Comparison of ENCODE assay signal across 1 cellular context in the genomic region with DNA sequence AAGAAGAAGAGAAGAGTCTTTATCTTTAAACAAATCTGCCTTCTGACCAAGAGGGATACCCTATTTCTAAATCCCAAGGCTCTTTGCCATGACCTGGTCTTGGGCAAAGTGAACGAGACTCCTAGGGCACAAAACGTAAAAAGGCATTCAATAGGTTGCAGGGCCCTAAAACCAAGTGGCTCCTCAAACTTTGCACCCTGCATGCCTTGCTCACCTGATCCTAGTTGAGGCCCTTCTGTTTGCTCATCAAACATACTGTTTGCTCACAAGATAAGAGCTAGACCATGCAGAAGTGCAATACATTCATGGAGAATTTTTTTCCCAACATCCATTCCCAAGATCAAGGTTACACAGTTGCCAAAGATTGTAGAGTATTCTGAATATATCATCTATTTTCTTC.
TF ChIP-seq lines count a peak whose summit lies in the region.

No MANE protein-coding gene starts in this region.

TF ChIP-seq in HepG2, 621 proteins besides CTCF, POLR2A, EP300 and RAD21 (continued from another document):
- TF ChIP-seq, protein P1, sequence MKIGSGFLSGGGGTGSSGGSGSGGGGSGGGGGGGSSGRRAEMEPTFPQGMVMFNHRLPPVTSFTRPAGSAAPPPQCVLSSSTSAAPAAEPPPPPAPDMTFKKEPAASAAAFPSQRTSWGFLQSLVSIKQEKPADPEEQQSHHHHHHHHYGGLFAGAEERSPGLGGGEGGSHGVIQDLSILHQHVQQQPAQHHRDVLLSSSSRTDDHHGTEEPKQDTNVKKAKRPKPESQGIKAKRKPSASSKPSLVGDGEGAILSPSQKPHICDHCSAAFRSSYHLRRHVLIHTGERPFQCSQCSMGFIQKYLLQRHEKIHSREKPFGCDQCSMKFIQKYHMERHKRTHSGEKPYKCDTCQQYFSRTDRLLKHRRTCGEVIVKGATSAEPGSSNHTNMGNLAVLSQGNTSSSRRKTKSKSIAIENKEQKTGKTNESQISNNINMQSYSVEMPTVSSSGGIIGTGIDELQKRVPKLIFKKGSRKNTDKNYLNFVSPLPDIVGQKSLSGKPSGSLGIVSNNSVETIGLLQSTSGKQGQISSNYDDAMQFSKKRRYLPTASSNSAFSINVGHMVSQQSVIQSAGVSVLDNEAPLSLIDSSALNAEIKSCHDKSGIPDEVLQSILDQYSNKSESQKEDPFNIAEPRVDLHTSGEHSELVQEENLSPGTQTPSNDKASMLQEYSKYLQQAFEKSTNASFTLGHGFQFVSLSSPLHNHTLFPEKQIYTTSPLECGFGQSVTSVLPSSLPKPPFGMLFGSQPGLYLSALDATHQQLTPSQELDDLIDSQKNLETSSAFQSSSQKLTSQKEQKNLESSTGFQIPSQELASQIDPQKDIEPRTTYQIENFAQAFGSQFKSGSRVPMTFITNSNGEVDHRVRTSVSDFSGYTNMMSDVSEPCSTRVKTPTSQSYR (CRISPR knock-in tag; IDR thresholded peaks at IDR 0.05; ENCODE audit: borderline replicate concordance): peak; percentile 61; the same call in 1 of the 2 replicates
- TF ChIP-seq, protein P2, sequence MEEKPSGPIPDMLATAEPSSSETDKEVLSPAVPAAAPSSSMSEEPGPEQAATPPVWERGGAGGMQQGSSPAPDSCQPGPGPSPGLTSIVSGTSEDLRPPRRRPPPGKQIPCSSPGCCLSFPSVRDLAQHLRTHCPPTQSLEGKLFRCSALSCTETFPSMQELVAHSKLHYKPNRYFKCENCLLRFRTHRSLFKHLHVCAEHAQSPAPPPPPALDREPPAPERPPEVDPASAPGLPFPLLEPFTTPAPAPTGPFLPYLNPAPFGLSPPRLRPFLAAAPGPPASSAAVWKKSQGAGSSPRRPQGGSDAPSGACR (CRISPR knock-in tag; IDR thresholded peaks at IDR 0.05): peak; percentile 82; the same call in 1 of the 2 replicates
- TF ChIP-seq CHD4 (IDR thresholded peaks at IDR 0.05; ENCODE audit: borderline replicate concordance, low read length): no peak
- TF ChIP-seq FLYWCH1 (CRISPR knock-in tag; IDR thresholded peaks at IDR 0.05): no peak
- TF ChIP-seq, protein P3, sequence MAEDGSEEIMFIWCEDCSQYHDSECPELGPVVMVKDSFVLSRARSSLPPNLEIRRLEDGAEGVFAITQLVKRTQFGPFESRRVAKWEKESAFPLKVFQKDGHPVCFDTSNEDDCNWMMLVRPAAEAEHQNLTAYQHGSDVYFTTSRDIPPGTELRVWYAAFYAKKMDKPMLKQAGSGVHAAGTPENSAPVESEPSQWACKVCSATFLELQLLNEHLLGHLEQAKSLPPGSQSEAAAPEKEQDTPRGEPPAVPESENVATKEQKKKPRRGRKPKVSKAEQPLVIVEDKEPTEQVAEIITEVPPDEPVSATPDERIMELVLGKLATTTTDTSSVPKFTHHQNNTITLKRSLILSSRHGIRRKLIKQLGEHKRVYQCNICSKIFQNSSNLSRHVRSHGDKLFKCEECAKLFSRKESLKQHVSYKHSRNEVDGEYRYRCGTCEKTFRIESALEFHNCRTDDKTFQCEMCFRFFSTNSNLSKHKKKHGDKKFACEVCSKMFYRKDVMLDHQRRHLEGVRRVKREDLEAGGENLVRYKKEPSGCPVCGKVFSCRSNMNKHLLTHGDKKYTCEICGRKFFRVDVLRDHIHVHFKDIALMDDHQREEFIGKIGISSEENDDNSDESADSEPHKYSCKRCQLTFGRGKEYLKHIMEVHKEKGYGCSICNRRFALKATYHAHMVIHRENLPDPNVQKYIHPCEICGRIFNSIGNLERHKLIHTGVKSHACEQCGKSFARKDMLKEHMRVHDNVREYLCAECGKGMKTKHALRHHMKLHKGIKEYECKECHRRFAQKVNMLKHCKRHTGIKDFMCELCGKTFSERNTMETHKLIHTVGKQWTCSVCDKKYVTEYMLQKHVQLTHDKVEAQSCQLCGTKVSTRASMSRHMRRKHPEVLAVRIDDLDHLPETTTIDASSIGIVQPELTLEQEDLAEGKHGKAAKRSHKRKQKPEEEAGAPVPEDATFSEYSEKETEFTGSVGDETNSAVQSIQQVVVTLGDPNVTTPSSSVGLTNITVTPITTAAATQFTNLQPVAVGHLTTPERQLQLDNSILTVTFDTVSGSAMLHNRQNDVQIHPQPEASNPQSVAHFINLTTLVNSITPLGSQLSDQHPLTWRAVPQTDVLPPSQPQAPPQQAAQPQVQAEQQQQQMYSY (CRISPR knock-in tag; IDR thresholded peaks at IDR 0.05): no peak
- TF ChIP-seq ATRX (CRISPR knock-in tag; IDR thresholded peaks at IDR 0.05; ENCODE audit: borderline replicate concordance): no peak
- TF ChIP-seq XBP1 (CRISPR knock-in tag; IDR thresholded peaks at IDR 0.05): no peak
- TF ChIP-seq ATF7 (IDR thresholded peaks at IDR 0.05): no peak
- TF ChIP-seq ATF7 (CRISPR knock-in tag; IDR thresholded peaks at IDR 0.05): no peak
- peak; percentile 99 for TF ChIP-seq SALL1 (CRISPR knock-in tag; IDR thresholded peaks at IDR 0.05)
- TF ChIP-seq ZFP82 (CRISPR knock-in tag; IDR thresholded peaks at IDR 0.05; ENCODE audit: borderline replicate concordance): no peak
- TF ChIP-seq FOXA1 (IDR thresholded peaks at IDR 0.05): peak; percentile 77
- TF ChIP-seq FOXA1 (CRISPR knock-in tag; IDR thresholded peaks at IDR 0.05): peak; percentile 99
- TF ChIP-seq, protein P4, sequence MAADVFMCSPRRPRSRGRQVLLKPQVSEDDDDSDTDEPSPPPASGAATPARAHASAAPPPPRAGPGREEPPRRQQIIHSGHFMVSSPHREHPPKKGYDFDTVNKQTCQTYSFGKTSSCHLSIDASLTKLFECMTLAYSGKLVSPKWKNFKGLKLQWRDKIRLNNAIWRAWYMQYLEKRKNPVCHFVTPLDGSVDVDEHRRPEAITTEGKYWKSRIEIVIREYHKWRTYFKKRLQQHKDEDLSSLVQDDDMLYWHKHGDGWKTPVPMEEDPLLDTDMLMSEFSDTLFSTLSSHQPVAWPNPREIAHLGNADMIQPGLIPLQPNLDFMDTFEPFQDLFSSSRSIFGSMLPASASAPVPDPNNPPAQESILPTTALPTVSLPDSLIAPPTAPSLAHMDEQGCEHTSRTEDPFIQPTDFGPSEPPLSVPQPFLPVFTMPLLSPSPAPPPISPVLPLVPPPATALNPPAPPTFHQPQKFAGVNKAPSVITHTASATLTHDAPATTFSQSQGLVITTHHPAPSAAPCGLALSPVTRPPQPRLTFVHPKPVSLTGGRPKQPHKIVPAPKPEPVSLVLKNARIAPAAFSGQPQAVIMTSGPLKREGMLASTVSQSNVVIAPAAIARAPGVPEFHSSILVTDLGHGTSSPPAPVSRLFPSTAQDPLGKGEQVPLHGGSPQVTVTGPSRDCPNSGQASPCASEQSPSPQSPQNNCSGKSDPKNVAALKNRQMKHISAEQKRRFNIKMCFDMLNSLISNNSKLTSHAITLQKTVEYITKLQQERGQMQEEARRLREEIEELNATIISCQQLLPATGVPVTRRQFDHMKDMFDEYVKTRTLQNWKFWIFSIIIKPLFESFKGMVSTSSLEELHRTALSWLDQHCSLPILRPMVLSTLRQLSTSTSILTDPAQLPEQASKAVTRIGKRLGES (CRISPR knock-in tag; IDR thresholded peaks at IDR 0.05; ENCODE audit: borderline replicate concordance): peak; percentile 99
- TF ChIP-seq PHF21A (CRISPR knock-in tag; IDR thresholded peaks at IDR 0.05): peak; percentile 90
- TF ChIP-seq SKI (IDR thresholded peaks at IDR 0.05; ENCODE audit: partially characterized antibody): peak; percentile 93
- TF ChIP-seq, protein P5, sequence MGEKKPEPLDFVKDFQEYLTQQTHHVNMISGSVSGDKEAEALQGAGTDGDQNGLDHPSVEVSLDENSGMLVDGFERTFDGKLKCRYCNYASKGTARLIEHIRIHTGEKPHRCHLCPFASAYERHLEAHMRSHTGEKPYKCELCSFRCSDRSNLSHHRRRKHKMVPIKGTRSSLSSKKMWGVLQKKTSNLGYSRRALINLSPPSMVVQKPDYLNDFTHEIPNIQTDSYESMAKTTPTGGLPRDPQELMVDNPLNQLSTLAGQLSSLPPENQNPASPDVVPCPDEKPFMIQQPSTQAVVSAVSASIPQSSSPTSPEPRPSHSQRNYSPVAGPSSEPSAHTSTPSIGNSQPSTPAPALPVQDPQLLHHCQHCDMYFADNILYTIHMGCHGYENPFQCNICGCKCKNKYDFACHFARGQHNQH (CRISPR knock-in tag; IDR thresholded peaks at IDR 0.05): peak; percentile 87
